Comparison of ENCODE assay signal across 22 cellular contexts in the genomic region with DNA sequence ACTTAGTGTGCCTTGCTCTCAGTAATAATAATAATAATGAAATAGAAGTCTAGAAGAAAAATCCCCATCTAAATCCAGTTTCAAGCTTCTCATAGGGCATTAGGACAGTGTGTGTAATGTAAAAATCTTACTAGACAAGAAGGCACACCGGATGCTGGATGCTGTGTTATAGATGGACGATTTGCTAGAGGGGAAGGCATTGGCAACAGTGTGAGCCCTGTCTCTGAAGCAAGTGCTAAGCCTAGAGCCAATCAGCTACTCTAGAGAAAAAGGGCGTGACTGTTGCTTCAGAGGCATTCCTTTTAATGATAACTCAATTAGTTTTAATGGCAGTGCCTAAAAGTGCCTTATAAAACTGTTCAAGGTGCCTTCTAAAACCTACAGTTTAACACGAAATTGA.
"Had no signal": no experiment of that assay in that cellular context is flagged by ENCODE, and none has a peak within 500 bp of the region (broad histone marks: within the 10 kb centered on the region; RNA-seq: fewer than 3 reads in every experiment).

No MANE protein-coding gene starts in this region.

- H3K27ac ChIP-seq: esophagus squamous epithelium, gastroesophageal sphincter, neutrophil, spleen, tibial nerve, upper lobe of right lung had no signal

- H3K27ac Mint-ChIP-seq: dendritic cell treated with granulocyte-macrophage colony-stimulating factor and Interleukin-4, amounts not matched to agents 40 ng/mL and 50 ng/mL, for 4 days; effector memory CD8-positive, alpha-beta T cell; immature natural killer cell; naive B cell; nephron; stimulated activated memory B cell treated with anti-CD40 and anti-IgM and Interleukin-4, amounts not matched to agents 10 μg/mL and 1 μg/mL and 100 μg/mL, for 72 hours; stimulated activated naive CD8-positive, alpha-beta T cell treated with anti-CD3 and anti-CD28 coated beads, Interleukin-15, Interleukin-2, amounts not matched to agents 100 ng/mL and 50 ng/mL, for 24 hours had no signal

- FAIRE-seq: kidney had no signal

- H3K4me1 ChIP-seq: esophagus squamous epithelium, spleen, upper lobe of right lung had no signal

- H3K36me3 Mint-ChIP-seq: immature natural killer cell; naive B cell; stimulated activated memory B cell treated with anti-CD40 and anti-IgM and Interleukin-4, amounts not matched to agents 10 μg/mL and 1 μg/mL and 100 μg/mL, for 72 hours had no signal

- H3K4me1 Mint-ChIP-seq: immature natural killer cell; naive B cell; stimulated activated memory B cell treated with anti-CD40 and anti-IgM and Interleukin-4, amounts not matched to agents 10 μg/mL and 1 μg/mL and 100 μg/mL, for 72 hours had no signal

- H3K27me3 Mint-ChIP-seq: dendritic cell treated with granulocyte-macrophage colony-stimulating factor and Interleukin-4, amounts not matched to agents 40 ng/mL and 50 ng/mL, for 4 days; effector memory CD8-positive, alpha-beta T cell; naive B cell; stimulated activated memory B cell treated with anti-CD40 and anti-IgM and Interleukin-4, amounts not matched to agents 10 μg/mL and 1 μg/mL and 100 μg/mL, for 72 hours; stimulated activated naive CD8-positive, alpha-beta T cell treated with anti-CD3 and anti-CD28 coated beads, Interleukin-15, Interleukin-2, amounts not matched to agents 100 ng/mL and 50 ng/mL, for 24 hours had no signal

- H3K4me3 ChIP-seq: esophagus squamous epithelium, gastroesophageal sphincter, lung, spleen, tibial nerve, upper lobe of right lung had no signal

- H3K9me3 Mint-ChIP-seq: nephron; stimulated activated memory B cell treated with anti-CD40 and anti-IgM and Interleukin-4, amounts not matched to agents 10 μg/mL and 1 μg/mL and 100 μg/mL, for 72 hours had no signal

- H3K27me3 ChIP-seq: esophagus squamous epithelium, gastroesophageal sphincter, neutrophil, spleen, tibial nerve, upper lobe of right lung had no signal

- H3K9me3 ChIP-seq: esophagus squamous epithelium, gastroesophageal sphincter, neutrophil, spleen, tibial nerve, upper lobe of right lung had no signal

- H3K4me3 Mint-ChIP-seq: dendritic cell treated with granulocyte-macrophage colony-stimulating factor and Interleukin-4, amounts not matched to agents 40 ng/mL and 50 ng/mL, for 4 days; effector memory CD8-positive, alpha-beta T cell; immature natural killer cell; naive B cell; nephron; stimulated activated memory B cell treated with anti-CD40 and anti-IgM and Interleukin-4, amounts not matched to agents 10 μg/mL and 1 μg/mL and 100 μg/mL, for 72 hours; stimulated activated naive CD8-positive, alpha-beta T cell treated with anti-CD3 and anti-CD28 coated beads, Interleukin-15, Interleukin-2, amounts not matched to agents 100 ng/mL and 50 ng/mL, for 24 hours had no signal

- DNase-seq: effector memory CD8-positive, alpha-beta T cell; esophagus squamous epithelium; foreskin fibroblast; glutamatergic neuron; immature natural killer cell; kidney; left cardiac atrium; left ventricle myocardium superior; naive B cell; spleen; stimulated activated CD4-positive, alpha-beta T cell treated with anti-CD3 and anti-CD28 coated beads, Interleukin-15, amount 100 ng/mL, for 24 hours; stimulated activated CD4-positive, alpha-beta T cell treated with anti-CD3 and anti-CD28 coated beads, Interleukin-1b, Interleukin-23, amount 100 ng/mL, for 48 hours; stimulated activated CD4-positive, alpha-beta T cell treated with anti-CD3 and anti-CD28 coated beads, Interleukin-4, amount 100 ng/mL, for 24 hours; upper lobe of right lung had no signal

- H3K36me3 ChIP-seq: esophagus squamous epithelium, gastroesophageal sphincter, neutrophil, spleen, tibial nerve, upper lobe of right lung had no signal
